8 cellular contexts compared by ENCODE assay signal in genomic region chr21:29387598-29387997, GRCh38.
"Had no signal": no experiment of that assay in that cellular context is flagged by ENCODE, and none has a peak within 500 bp of the region (broad histone marks: within the 10 kb centered on the region; RNA-seq: fewer than 3 reads in every experiment).

No MANE protein-coding gene starts in this region.

- H3K27ac Mint-ChIP-seq: IgD-negative memory B cell had no signal

- H3K9ac ChIP-seq: KMS-11 had no signal

- H3K9me3 Mint-ChIP-seq: IgD-negative memory B cell had no signal

- H3K4me3 Mint-ChIP-seq: IgD-negative memory B cell had no signal

- H3K27ac ChIP-seq: HL-60, KMS-11 had no signal

- DNase-seq: IMR-90, KBM-7, KG1 had no signal

- H3K27me3 Mint-ChIP-seq: IgD-negative memory B cell had no signal

- ATAC-seq: HepG2 had no signal

- H3K4me1 Mint-ChIP-seq: IgD-negative memory B cell had no signal

- FAIRE-seq: HepG2, HTR-8/SVneo had no signal

- H3K4me2 ChIP-seq: KMS-11 had no signal
